Comparison of ENCODE assay signal across 9 cellular contexts in genomic region chr5:56314536-56314935, GRCh38.
DNase-seq lines count a peak whose midpoint lies in the region; ATAC-seq and TF ChIP-seq lines count a peak whose summit lies in the region.
"Had no signal": no experiment of that assay in that cellular context is flagged by ENCODE, and none has a peak within 500 bp of the region (broad histone marks: within the 10 kb centered on the region; RNA-seq: fewer than 3 reads in every experiment).

No MANE protein-coding gene starts in this region.

- H3K36me3 ChIP-seq in WERI-Rb-1: no peaks in the 10 kb centered on the region
- H3K36me3 ChIP-seq: BLaER1 treated with 17β-estradiol and CSF1 and Interleukin-3, amounts not matched to agents 10 nM and 100 nM had no signal

- H3K36me3 Mint-ChIP-seq in nephron (ENCODE audit: low read depth): no peaks in the 10 kb centered on the region

- TF ChIP-seq CTCF in nephron (IDR thresholded peaks at IDR 0.05; ENCODE audit: unreplicated experiment in 3 of 3) (no peak), WERI-Rb-1 (IDR thresholded peaks at IDR 0.05; ENCODE audit: low read depth, low read length) (no peak)

- no peak overlapping the region for H3K27ac ChIP-seq in WERI-Rb-1
- H3K27ac ChIP-seq: BLaER1 treated with 17β-estradiol and CSF1 and Interleukin-3, amounts not matched to agents 10 nM and 100 nM had no signal

- ATAC-seq in HG02870 (IDR thresholded peaks at IDR 0.05; ENCODE audit: unreplicated experiment): peak; percentile 39
- no peak for ATAC-seq in HG03097 (IDR thresholded peaks at IDR 0.05; ENCODE audit: low FRiP score, unreplicated experiment)

- H3K4me1 Mint-ChIP-seq in nephron: peaks cover 61% of the 10 kb centered on the region

- H3K27me3 ChIP-seq in WERI-Rb-1 (ENCODE audit: insufficient read depth, low read depth, severe bottlenecking): no peaks in the 10 kb centered on the region
- H3K27me3 ChIP-seq: BLaER1 treated with 17β-estradiol and CSF1 and Interleukin-3, amounts not matched to agents 10 nM and 100 nM had no signal

- H3K27me3 Mint-ChIP-seq in nephron (ENCODE audit: low read depth): peaks cover 4% of the 10 kb centered on the region

- H3K4me3 ChIP-seq in WERI-Rb-1 (ENCODE audit: low read depth, low read length): no peak overlapping the region
- H3K4me3 ChIP-seq: BLaER1 treated with 17β-estradiol and CSF1 and Interleukin-3, amounts not matched to agents 10 nM and 100 nM had no signal

- H3K9me3 ChIP-seq in WERI-Rb-1 (ENCODE audit: severe bottlenecking): no peaks in the 10 kb centered on the region

- peak overlapping the region; percentile 17 to 89 (median 58) for H3K27ac Mint-ChIP-seq in nephron

- no peak overlapping the region for H3K4me3 Mint-ChIP-seq in nephron

- no peaks in the 10 kb centered on the region for H3K9me3 Mint-ChIP-seq in nephron

- DNase-seq in SHP77 (lab: John Stamatoyannopoulos, UW): peak; percentile 6 to 16
- no peak for DNase-seq in SHP77 treated with DMSO at 0.1 percent for 48 hours (lab: John Stamatoyannopoulos, UW)
- peak; percentile 58 to 68 for DNase-seq in activated CD4-positive, alpha-beta T cell treated with anti-CD3 and anti-CD28 coated beads, Interleukin-2, amount 50 U/mL, for 48 hours
- no peak for DNase-seq in WERI-Rb-1
- DNase-seq in T-helper 9 cell: no peak

Comparison
In these comparisons a context has a peak if more than half of its experiments do, and no peak if none do; other contexts are left out.
1. DNase-seq: peak in SHP77 (2 of 2) and activated CD4-positive, alpha-beta T cell treated with anti-CD3 and anti-CD28 coated beads, Interleukin-2, amount 50 U/mL, for 48 hours (2 of 2); none in SHP77 treated with DMSO at 0.1 percent for 48 hours (single experiment), WERI-Rb-1 (single experiment) and T-helper 9 cell (single experiment).